Comparison of ENCODE assay signal across 1 cellular context in genomic region chr15:42590619-42591237, GRCh38.
TF ChIP-seq lines count a peak whose summit lies in the region.

No MANE protein-coding gene starts in this region.

TF ChIP-seq in SK-N-SH, 30 proteins besides CTCF, POLR2A, EP300 and RAD21:
- no peak for TF ChIP-seq ELF1 (IDR thresholded peaks at IDR 0.05)
TF ChIP-seq in SK-N-SH: peak in this region for 0.
